In the genomic region with DNA sequence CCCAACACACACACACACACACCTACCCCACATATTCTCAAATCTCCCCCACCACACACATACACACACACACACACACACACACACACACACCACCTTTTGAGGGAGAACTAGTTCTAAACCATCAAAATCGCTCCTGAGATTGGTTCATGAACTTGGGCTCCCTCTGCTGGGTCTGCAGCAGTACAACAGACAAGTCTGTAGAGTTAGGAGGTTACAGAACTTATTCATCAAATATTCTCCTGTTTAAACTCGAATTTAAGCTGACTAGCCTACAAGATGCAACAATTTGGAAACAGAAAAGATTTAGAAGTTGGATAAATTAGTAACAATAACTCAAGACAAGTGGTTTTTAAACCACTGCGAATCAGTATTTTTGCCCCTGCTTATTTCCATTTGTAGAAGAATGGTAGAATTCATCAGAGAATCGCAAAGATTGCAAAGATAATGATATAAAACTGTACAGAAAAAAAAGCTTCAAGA, we compare ENCODE assay signal across 8 cellular contexts.
DNase-seq lines count a peak whose midpoint lies in the region; ATAC-seq lines count a peak whose summit lies in the region.

No MANE protein-coding gene starts in this region.

- H3K27me3 Mint-ChIP-seq in activated naive CD8-positive, alpha-beta T cell treated with anti-CD3 and anti-CD28 coated beads, Interleukin-2, amount 50 U/mL, for 24 hours, result peaks cover 3% of the 10 kb centered on the region
- peaks cover 5% of the 10 kb centered on the region for H3K27me3 Mint-ChIP-seq in activated T-helper 2 cell treated with anti-CD3 and anti-CD28 coated beads, Interferon-gamma antibody, Interleukin-2, Interleukin-4, amounts not matched to agents 10 μg/mL and 5 μg/mL and 100 μg/mL, durations not matched to agents 14 hours and 24 hours and 36 hours (ENCODE audit: low read depth)

- peak; percentile 87 for DNase-seq in DMS53 (lab: John Stamatoyannopoulos, UW)
- peak; percentile 1 for DNase-seq in OCI-M2 (lab: John Stamatoyannopoulos, UW; ENCODE audit: unreplicated experiment)
- DNase-seq in activated naive CD8-positive, alpha-beta T cell treated with anti-CD3 and anti-CD28 coated beads, Interleukin-2, amount 50 U/mL, for 24 hours, result peak; percentile 36
- peak; percentile 59 for DNase-seq in iPS-NIHi7 (ENCODE audit: extremely low spot score)
- peak; percentile 37 for DNase-seq in stimulated activated CD4-positive, alpha-beta T cell treated with anti-CD3 and anti-CD28 coated beads, Interleukin-1b, Interleukin-23, amount 100 ng/mL, for 48 hours
- DNase-seq in activated T-helper 2 cell treated with anti-CD3 and anti-CD28 coated beads, Interferon-gamma antibody, Interleukin-2, Interleukin-4, amounts not matched to agents 10 μg/mL and 5 μg/mL and 100 μg/mL, durations not matched to agents 14 hours and 24 hours and 36 hours (ENCODE audit: low spot score), result no peak

- no peak overlapping the region for H3K4me3 Mint-ChIP-seq in activated naive CD8-positive, alpha-beta T cell treated with anti-CD3 and anti-CD28 coated beads, Interleukin-2, amount 50 U/mL, for 24 hours
- H3K4me3 Mint-ChIP-seq in activated T-helper 2 cell treated with anti-CD3 and anti-CD28 coated beads, Interferon-gamma antibody, Interleukin-2, Interleukin-4, amounts not matched to agents 10 μg/mL and 5 μg/mL and 100 μg/mL, durations not matched to agents 14 hours and 24 hours and 36 hours (ENCODE audit: low read depth), result no peak overlapping the region

- intact Hi-C loops in activated T-helper 2 cell treated with anti-CD3 and anti-CD28 coated beads, Interferon-gamma antibody, Interleukin-2, Interleukin-4, amounts not matched to agents 10 μg/mL and 5 μg/mL and 100 μg/mL, durations not matched to agents 14 hours and 24 hours and 36 hours (cut with micrococcal nuclease), result loop anchor here (5.0 kb wide), 1 partner anchor 69 kb away; a partner anchor contains a TSS

- no peak overlapping the region for H3K27ac Mint-ChIP-seq in activated naive CD8-positive, alpha-beta T cell treated with anti-CD3 and anti-CD28 coated beads, Interleukin-2, amount 50 U/mL, for 24 hours
- no peak overlapping the region for H3K27ac Mint-ChIP-seq in activated T-helper 2 cell treated with anti-CD3 and anti-CD28 coated beads, Interferon-gamma antibody, Interleukin-2, Interleukin-4, amounts not matched to agents 10 μg/mL and 5 μg/mL and 100 μg/mL, durations not matched to agents 14 hours and 24 hours and 36 hours

- no peaks in the 10 kb centered on the region for H3K36me3 Mint-ChIP-seq in activated naive CD8-positive, alpha-beta T cell treated with anti-CD3 and anti-CD28 coated beads, Interleukin-2, amount 50 U/mL, for 24 hours (ENCODE audit: low read depth)
- H3K36me3 Mint-ChIP-seq in activated T-helper 2 cell treated with anti-CD3 and anti-CD28 coated beads, Interferon-gamma antibody, Interleukin-2, Interleukin-4, amounts not matched to agents 10 μg/mL and 5 μg/mL and 100 μg/mL, durations not matched to agents 14 hours and 24 hours and 36 hours (ENCODE audit: low read depth), result no peaks in the 10 kb centered on the region

- H3K9me3 Mint-ChIP-seq in activated naive CD8-positive, alpha-beta T cell treated with anti-CD3 and anti-CD28 coated beads, Interleukin-2, amount 50 U/mL, for 24 hours, result no peaks in the 10 kb centered on the region
- no peaks in the 10 kb centered on the region for H3K9me3 Mint-ChIP-seq in activated T-helper 2 cell treated with anti-CD3 and anti-CD28 coated beads, Interferon-gamma antibody, Interleukin-2, Interleukin-4, amounts not matched to agents 10 μg/mL and 5 μg/mL and 100 μg/mL, durations not matched to agents 14 hours and 24 hours and 36 hours

- no peaks in the 10 kb centered on the region for H3K4me1 Mint-ChIP-seq in activated naive CD8-positive, alpha-beta T cell treated with anti-CD3 and anti-CD28 coated beads, Interleukin-2, amount 50 U/mL, for 24 hours
- no peaks in the 10 kb centered on the region for H3K4me1 Mint-ChIP-seq in activated T-helper 2 cell treated with anti-CD3 and anti-CD28 coated beads, Interferon-gamma antibody, Interleukin-2, Interleukin-4, amounts not matched to agents 10 μg/mL and 5 μg/mL and 100 μg/mL, durations not matched to agents 14 hours and 24 hours and 36 hours (ENCODE audit: low read depth)

- peak; percentile 77 for ATAC-seq in GM19324 (IDR thresholded peaks at IDR 0.05; ENCODE audit: low FRiP score, unreplicated experiment)
- peak; percentile 84 for ATAC-seq in HG03460 (IDR thresholded peaks at IDR 0.05; ENCODE audit: unreplicated experiment)
- ATAC-seq in activated naive CD8-positive, alpha-beta T cell treated with anti-CD3 and anti-CD28 coated beads, Interleukin-2, amount 50 U/mL, for 24 hours, result no peak
